In the genomic region with DNA sequence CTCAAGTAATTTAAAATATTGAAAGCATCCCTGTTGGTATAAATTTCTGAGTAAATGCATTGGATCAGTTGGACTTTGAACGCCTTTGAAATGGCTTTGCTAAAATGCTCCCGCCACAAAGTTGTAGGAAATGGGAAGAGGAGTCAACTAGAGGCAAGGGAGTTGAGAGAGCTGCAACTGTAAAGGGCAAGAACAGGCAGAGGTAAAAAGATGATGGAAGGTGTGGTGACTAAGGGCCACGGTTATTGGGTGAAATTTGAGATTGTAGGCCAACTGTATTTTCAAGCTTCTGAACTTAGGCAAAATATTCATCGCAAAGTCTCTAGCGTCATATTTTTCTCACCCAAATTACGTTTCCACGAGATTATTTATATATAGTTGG, we compare ENCODE assay signal across 8 cellular contexts. TPM values are rescaled to one million over a fixed set of nuclear protein-coding genes. Genes with fewer than 3 reads are reported as not detected.
DNase-seq lines count a peak whose midpoint lies in the region; ATAC-seq and TF ChIP-seq lines count a peak whose summit lies in the region.

No MANE protein-coding gene starts in this region.

- no peaks in the 10 kb centered on the region for H3K9me3 ChIP-seq in skeletal muscle satellite cell (replicated peaks; ENCODE audit: low read length)

- DNase-seq in HEK293T (ENCODE audit: extremely low spot score): no peak
- DNase-seq in SK-N-DZ (ENCODE audit: low spot score): peak; percentile 14
- DNase-seq in foreskin keratinocyte: no peak
- DNase-seq in GM13976 (ENCODE audit: low spot score): no peak

- in situ Hi-C loops in GM13976 (cut with MboI; ENCODE audit: low sequenced_read_pairs, unreplicated experiment): no loop called here

- H3K27me3 ChIP-seq in foreskin keratinocyte (no peaks in the 10 kb centered on the region), skeletal muscle satellite cell (ENCODE audit: control insufficient read depth, insufficient read depth, low read length) (no peaks in the 10 kb centered on the region)

- TF ChIP-seq CTCF in foreskin keratinocyte (conservative IDR thresholded peaks at IDR 0.05) (no peak), GM13976 (IDR thresholded peaks at IDR 0.05; ENCODE audit: borderline replicate concordance, control extremely low read depth, extremely low read depth, insufficient read depth, missing control alignments) (no peak)

- H3K9ac ChIP-seq in skeletal muscle satellite cell (ENCODE audit: low read depth, low read length): peak overlapping the region; percentile 98

- peaks cover 45% of the 10 kb centered on the region for H3K36me3 ChIP-seq in skeletal muscle satellite cell (ENCODE audit: insufficient read depth, low read length)

- peaks cover 19% of the 10 kb centered on the region for H3K4me1 ChIP-seq in foreskin keratinocyte
- peaks cover 42% of the 10 kb centered on the region for H3K4me1 ChIP-seq in skeletal muscle satellite cell (ENCODE audit: control insufficient read depth, insufficient read depth, low read length)

- peak overlapping the region; percentile 72 for H3K27ac ChIP-seq in foreskin keratinocyte

- ATAC-seq in foreskin keratinocyte (no peak), GM19463 (IDR thresholded peaks at IDR 0.05; ENCODE audit: unreplicated experiment) (no peak), HG02588 (IDR thresholded peaks at IDR 0.05; ENCODE audit: unreplicated experiment) (no peak), HG02678 (IDR thresholded peaks at IDR 0.05; ENCODE audit: unreplicated experiment) (no peak)

- peak overlapping the region; percentile 100 for H3K4me3 ChIP-seq in skeletal muscle satellite cell (ENCODE audit: low read length)

- POLR2A ChIA-PET in HEK293T (lab: Yijun Ruan, JAX): interaction anchor here (0.7 to 7.8 kb wide), 6 partner anchors 9 to 107 kb away, joined by 3 to 79 read pairs (median 5); a partner anchor contains a TSS

- H3K4me2 ChIP-seq in skeletal muscle satellite cell (ENCODE audit: low read length): peak overlapping the region; percentile 90

- CTCF ChIA-PET in HEK293T (lab: Yijun Ruan, JAX): interaction anchor here (1.0 kb wide), 1 partner anchor 11 kb away, joined by 3 read pairs; no protein-coding TSS in a partner anchor

TF ChIP-seq in HEK293T, 16 proteins besides CTCF, POLR2A, EP300 and RAD21:
- no peak for TF ChIP-seq ARNT (IDR thresholded peaks at IDR 0.05)
- TF ChIP-seq SP1 (IDR thresholded peaks at IDR 0.05): no peak
- TF ChIP-seq L3MBTL2 (conservative IDR thresholded peaks at IDR 0.05): 0 out of 2 replicates have a peak, but pooled peaks have one; percentile 10

RNA-seq across cellular contexts. Expression of a gene that starts 0.6 kb away (rescaled TPM):
- polyA plus RNA-seq in SK-N-DZ (2014; cell fraction: cytosol; rRNA removed): 115 and 137 TPM in 2 replicates
- 121 and 134 TPM in 2 replicates for polyA plus RNA-seq in SK-N-DZ (2014; cell fraction: nucleus; rRNA removed)
- total RNA-seq in foreskin keratinocyte: 97.4 and 109 TPM in 2 replicates
- polyA plus RNA-seq in foreskin keratinocyte: 91.6 and 105 TPM in 2 replicates
- total RNA-seq in skeletal muscle satellite cell (2012; rRNA removed): 144 and 145 TPM in 2 replicates

RNA-seq across cellular contexts. Expression of a gene that starts 11.9 kb away (rescaled TPM):
- polyA plus RNA-seq in SK-N-DZ (2014; cell fraction: cytosol; rRNA removed): 344 and 383 TPM in 2 replicates
- polyA plus RNA-seq in SK-N-DZ (2014; cell fraction: nucleus; rRNA removed): 300 and 367 TPM in 2 replicates
- total RNA-seq in foreskin keratinocyte: 253 and 295 TPM in 2 replicates
- polyA plus RNA-seq in foreskin keratinocyte: 242 and 266 TPM in 2 replicates
- 206 and 216 TPM in 2 replicates for total RNA-seq in skeletal muscle satellite cell (2012; rRNA removed)

RNA-seq across cellular contexts. Expression of a gene that starts 12.2 kb away (rescaled TPM):
- polyA plus RNA-seq in SK-N-DZ (2014; cell fraction: cytosol; rRNA removed): 59.2 and 65.6 TPM in 2 replicates
- 26.2 and 26.6 TPM in 2 replicates for polyA plus RNA-seq in SK-N-DZ (2014; cell fraction: nucleus; rRNA removed)
- 32.4 and 41.5 TPM in 2 replicates for total RNA-seq in foreskin keratinocyte
- 18.0 and 20.4 TPM in 2 replicates for polyA plus RNA-seq in foreskin keratinocyte
- total RNA-seq in skeletal muscle satellite cell (2012; rRNA removed): 47.7 and 57.7 TPM in 2 replicates

RNA-seq across cellular contexts. Expression of a gene that starts 29.3 kb away (rescaled TPM):
- 0.24 and 0.50 TPM in 2 replicates for polyA plus RNA-seq in SK-N-DZ (2014; cell fraction: cytosol; rRNA removed)
- 0.51 and 1.3 TPM in 2 replicates for polyA plus RNA-seq in SK-N-DZ (2014; cell fraction: nucleus; rRNA removed)
- 0.35 and 0.41 TPM in 2 replicates for total RNA-seq in foreskin keratinocyte
- 0.19 and 0.38 TPM in 2 replicates for polyA plus RNA-seq in foreskin keratinocyte
- total RNA-seq in skeletal muscle satellite cell (2012; rRNA removed): 1.1 and 2.0 TPM in 2 replicates

RNA-seq across cellular contexts. Expression of a gene that starts 42.8 kb away (rescaled TPM):
- 1,399 and 1,409 TPM in 2 replicates for polyA plus RNA-seq in SK-N-DZ (2014; cell fraction: cytosol; rRNA removed)
- 916 and 1,164 TPM in 2 replicates for polyA plus RNA-seq in SK-N-DZ (2014; cell fraction: nucleus; rRNA removed)
- total RNA-seq in foreskin keratinocyte: 536 and 559 TPM in 2 replicates
- polyA plus RNA-seq in foreskin keratinocyte: 694 and 786 TPM in 2 replicates
- 445 and 560 TPM in 2 replicates for total RNA-seq in skeletal muscle satellite cell (2012; rRNA removed)
